ENCODE assay signal across 9 cellular contexts in the genomic region with DNA sequence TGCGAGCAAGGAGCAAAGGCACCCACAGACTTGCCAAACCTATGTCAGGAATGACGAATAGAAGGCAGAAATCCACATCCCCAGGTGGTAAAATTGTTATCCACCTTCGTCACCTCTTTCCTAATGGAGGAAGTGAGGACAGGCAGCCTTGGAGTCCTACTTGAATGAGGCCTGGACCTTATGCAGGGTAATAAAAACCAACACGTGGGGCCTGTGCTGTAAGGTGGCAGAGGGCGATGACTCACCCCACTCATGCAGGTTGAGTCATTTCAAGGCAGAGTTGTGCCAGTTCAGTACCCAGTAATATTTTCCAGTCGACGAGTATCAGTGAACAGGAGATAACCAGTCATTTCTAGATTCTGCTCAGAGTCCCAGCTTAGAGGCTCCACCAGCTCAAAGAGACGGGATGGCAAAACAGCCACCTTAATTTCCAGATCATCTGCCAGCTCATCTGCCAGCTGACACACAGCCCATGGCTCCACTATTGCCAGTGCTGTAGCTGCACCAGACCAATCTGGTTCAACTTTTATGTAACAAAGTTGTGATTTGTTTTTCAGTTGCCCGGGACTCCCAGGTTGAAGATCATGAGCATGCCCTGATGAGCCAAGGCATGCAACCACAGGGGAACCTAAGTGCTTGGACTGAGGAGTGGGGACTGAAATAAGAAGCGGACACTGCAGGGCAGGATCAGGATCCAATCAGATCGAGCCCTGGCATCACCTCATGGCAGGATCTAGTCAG.
DNase-seq lines count a peak whose midpoint lies in the region.
"Had no signal": no experiment of that assay in that cellular context is flagged by ENCODE, and none has a peak within 500 bp of the region (broad histone marks: within the 10 kb centered on the region; RNA-seq: fewer than 3 reads in every experiment).

No MANE protein-coding gene starts in this region.

- DNase-seq in SIG-M5 treated with dmso at 0.1 percent for 504 hours (lab: John Stamatoyannopoulos, UW; ENCODE audit: unreplicated experiment) (peak; percentile 10), SIG-M5 (lab: John Stamatoyannopoulos, UW) (no peak), LoVo (ENCODE audit: low spot score) (peak; percentile 93), activated T-cell treated with anti-CD3 and anti-CD28 coated beads for 24 hours (ENCODE audit: low read depth) (peak; percentile 77), fibroblast of the conjunctiva (ENCODE audit: low read depth) (peak; percentile 80), NCI-H2107 (lab: John Stamatoyannopoulos, UW) (no peak), Karpas-422 (no peak)
- DNase-seq in stimulated activated CD4-positive, alpha-beta T cell treated with anti-CD3 and anti-CD28 coated beads, Interleukin-1b, Interleukin-23, amount 100 ng/mL, for 24 hours (ENCODE audit: low read depth in 4 of 4, low spot score in 1 of 4), result peak in 3 of 4 experiments; percentile 52 to 74 (median 59)
- DNase-seq: DND-41 had no signal

- no peaks in the 10 kb centered on the region for H3K27me3 ChIP-seq in Karpas-422 (ENCODE audit: low read length)

- peaks cover 10% of the 10 kb centered on the region for H3K4me1 ChIP-seq in Karpas-422 (ENCODE audit: low read length)

- H3K4me2 ChIP-seq in Karpas-422 (ENCODE audit: low read depth, low read length, poor library complexity, severe bottlenecking), result no peak overlapping the region

- H3K9me2 ChIP-seq in Karpas-422 (replicated peaks; ENCODE audit: insufficient read depth, low read length), result no peaks in the 10 kb centered on the region

- no peak overlapping the region for H3K9ac ChIP-seq in Karpas-422 (ENCODE audit: low read length)

- H3K4me3 ChIP-seq in Karpas-422 (ENCODE audit: low read length), result no peak overlapping the region

- no peaks in the 10 kb centered on the region for H3K36me3 ChIP-seq in Karpas-422 (ENCODE audit: insufficient read depth, low read length)

- H4K20me1 ChIP-seq in Karpas-422 (ENCODE audit: insufficient read depth, low read depth, low read length), result no peaks in the 10 kb centered on the region

- no peak overlapping the region for H2AFZ ChIP-seq in Karpas-422 (ENCODE audit: low read length)

- H3K27ac ChIP-seq in Karpas-422 (ENCODE audit: low read length), result no peak overlapping the region

- H3K79me2 ChIP-seq in Karpas-422 (ENCODE audit: low read length), result no peaks in the 10 kb centered on the region

- no peaks in the 10 kb centered on the region for H3K9me3 ChIP-seq in Karpas-422 (ENCODE audit: low read length)

Comparison
In these comparisons a context has a peak if more than half of its experiments do, and no peak if none do; other contexts are left out.
1. DNase-seq: peak in SIG-M5 treated with dmso at 0.1 percent for 504 hours (single experiment), LoVo (single experiment), activated T-cell treated with anti-CD3 and anti-CD28 coated beads for 24 hours (single experiment), fibroblast of the conjunctiva (single experiment) and stimulated activated CD4-positive, alpha-beta T cell treated with anti-CD3 and anti-CD28 coated beads, Interleukin-1b, Interleukin-23, amount 100 ng/mL, for 24 hours (3 of 4); none in SIG-M5 (single experiment), NCI-H2107 (single experiment) and Karpas-422 (single experiment).